26 cellular contexts compared by ENCODE assay signal in genomic region chr3:194624956-194625355, GRCh38. TPM values are rescaled to one million over a fixed set of nuclear protein-coding genes. Genes with fewer than 3 reads are reported as not detected.
A peak's percentile ranks its signal among the peaks of the same experiment; 100 is the strongest.
DNase-seq lines count a peak whose midpoint lies in the region; ATAC-seq, FAIRE-seq and TF ChIP-seq lines count a peak whose summit lies in the region.
"Had no signal": no experiment of that assay in that cellular context is flagged by ENCODE, and none has a peak within 500 bp of the region (broad histone marks: within the 10 kb centered on the region; RNA-seq: fewer than 3 reads in every experiment).

No MANE protein-coding gene starts in this region.

- H3K27ac ChIP-seq in HepG2 (ENCODE audit: extremely low read length, insufficient read depth, low read length) = no peak overlapping the region
- no peak overlapping the region for H3K27ac ChIP-seq in right lobe of liver
- H3K27ac ChIP-seq in kidney (ENCODE audit: low read depth in 2 of 2, low read length in 2 of 2) = no peak overlapping the region
- H3K27ac ChIP-seq in ascending aorta = no peak overlapping the region
- H3K27ac ChIP-seq: A549; BLaER1 treated with 17β-estradiol and CSF1 and Interleukin-3, amounts not matched to agents 10 nM and 100 nM had no signal

- H2AFZ ChIP-seq in HepG2 (ENCODE audit: low read length) = no peak overlapping the region
- H2AFZ ChIP-seq: GM23338 had no signal

- no peaks in the 10 kb centered on the region for H3K9me3 ChIP-seq in HepG2 (ENCODE audit: low read length)
- H3K9me3 ChIP-seq in right lobe of liver = no peaks in the 10 kb centered on the region
- no peaks in the 10 kb centered on the region for H3K9me3 ChIP-seq in kidney (ENCODE audit: control insufficient read depth in 1 of 2, low read length in 2 of 2)
- no peaks in the 10 kb centered on the region for H3K9me3 ChIP-seq in ascending aorta
- H3K9me3 ChIP-seq: A549, BE2C had no signal

- TF ChIP-seq POLR2A in HepG2 (IDR thresholded peaks at IDR 0.05; ENCODE audit: insufficient read depth in 1 of 2, low read depth in 2 of 2, low read length in 2 of 2) = no peak
- no peak for TF ChIP-seq POLR2A in right lobe of liver (IDR thresholded peaks at IDR 0.05)

- H4K20me1 ChIP-seq in HepG2 (ENCODE audit: insufficient read depth, low read length) = no peaks in the 10 kb centered on the region

- DNase-seq in HepG2 (ENCODE audit: low spot score) (no peak), right lobe of liver (no peak), kidney (peak; percentile 37), posterior vena cava (ENCODE audit: low spot score) (peak; percentile 28), ascending aorta (ENCODE audit: low spot score in 2 of 2) (no peak)
- DNase-seq: 8988T; ACHN; AML-193; BE2C; CD4-positive, alpha-beta T cell; CD8-positive, alpha-beta memory T cell; DMS 273 treated with DMSO at 0.1 percent for 48 hours; DMS79; EL; GDM1; HCEC 1CT had no signal

- intact Hi-C loops in HepG2 (cut with micrococcal nuclease; ENCODE audit: unreplicated experiment) = no loop called here
- intact Hi-C loops in right lobe of liver (cut with DNase I) = no loop called here
- intact Hi-C loops in kidney (cut with DNase I) = no loop called here
- intact Hi-C loops in posterior vena cava (cut with DNase I) = no loop called here
- intact Hi-C loops in ascending aorta (cut with DNase I) = no loop called here

- no peak overlapping the region for H3K9ac ChIP-seq in HepG2 (ENCODE audit: insufficient read depth, low read depth, low read length)
- no peak overlapping the region for H3K9ac ChIP-seq in kidney (ENCODE audit: low read length in 2 of 2)

- H3K36me3 ChIP-seq in HepG2 (replicated peaks in 1 of 2; ENCODE audit: control insufficient read depth in 1 of 2, insufficient read depth in 2 of 2, low read length in 2 of 2) = peaks cover 6 to 13% of the 10 kb centered on the region in 2 experiments; a peak in 3 of 5 replicates
- no peaks in the 10 kb centered on the region for H3K36me3 ChIP-seq in right lobe of liver
- no peaks in the 10 kb centered on the region for H3K36me3 ChIP-seq in kidney (ENCODE audit: control insufficient read depth in 1 of 2, insufficient read depth in 2 of 2, low read length in 2 of 2)
- H3K36me3 ChIP-seq in ascending aorta = peaks cover 0 to 5% of the 10 kb centered on the region in 2 donors

- H3K27me3 ChIP-seq in HepG2 (ENCODE audit: control insufficient read depth in 1 of 2, insufficient read depth in 2 of 2, low read length in 2 of 2) = no peaks in the 10 kb centered on the region
- H3K27me3 ChIP-seq in right lobe of liver = no peaks in the 10 kb centered on the region
- no peaks in the 10 kb centered on the region for H3K27me3 ChIP-seq in ascending aorta
- H3K27me3 ChIP-seq: BE2C; BLaER1 treated with 17β-estradiol and CSF1 and Interleukin-3, amounts not matched to agents 10 nM and 100 nM had no signal

- no peak for TF ChIP-seq RAD21 in HepG2 (CRISPR knock-in tag; IDR thresholded peaks at IDR 0.05)

- H3K79me2 ChIP-seq in HepG2 (ENCODE audit: insufficient read depth, low read length) = no peaks in the 10 kb centered on the region

- CTCF ChIA-PET in HepG2 (lab: Yijun Ruan, JAX; ENCODE audit: low intra/inter-chr PET ratio, low total read pairs) = no interaction called here

- no peak for ATAC-seq in HepG2
- ATAC-seq in right lobe of liver = no peak
- ATAC-seq in HG02884 (IDR thresholded peaks at IDR 0.05; ENCODE audit: unreplicated experiment) = no peak
- ATAC-seq in HG03108 (IDR thresholded peaks at IDR 0.05; ENCODE audit: unreplicated experiment) = no peak
- ATAC-seq: A549, GM12878, GM23338 had no signal

- POLR2A ChIA-PET in HepG2 (lab: Yijun Ruan, JAX) = no interaction called here

- no peak overlapping the region for H3K4me2 ChIP-seq in HepG2 (ENCODE audit: low read depth, low read length)
- H3K4me2 ChIP-seq: A549, GM23338 had no signal

- in situ Hi-C loops in HepG2 (cut with HindIII; ENCODE audit: extremely low pct_ligation_motif_present, low pct_unique_long_range_greater_than_20kb) = no loop called here

- TF ChIP-seq EP300 in HepG2 (IDR thresholded peaks at IDR 0.05; ENCODE audit: low read depth in 2 of 2, low read length in 2 of 2) = no peak
- no peak for TF ChIP-seq EP300 in HepG2 (CRISPR knock-in tag; IDR thresholded peaks at IDR 0.05; ENCODE audit: borderline replicate concordance)

- FAIRE-seq in HepG2 (lab: Jason Lieb, UNC) (no peak), kidney (lab: Jason Lieb, UNC) (no peak)
- FAIRE-seq: A549, D721Med, GM12878, GM19239, H54 had no signal

- peaks cover 21% of the 10 kb centered on the region for H3K4me1 ChIP-seq in HepG2 (ENCODE audit: insufficient read depth, low read length)
- peaks cover 0 to 10% (median 0%) of the 10 kb centered on the region in 4 donors for H3K4me1 ChIP-seq in right lobe of liver
- H3K4me1 ChIP-seq in kidney (ENCODE audit: control insufficient read depth in 1 of 2, insufficient read depth in 1 of 2, low read depth in 1 of 2, low read length in 2 of 2) = no peaks in the 10 kb centered on the region
- no peaks in the 10 kb centered on the region for H3K4me1 ChIP-seq in ascending aorta
- H3K4me1 ChIP-seq: A549 had no signal

- no TSS peak for BruUV-seq in HepG2 (replicated peaks; lab: Mats Ljungman, UMichigan)

- TF ChIP-seq CTCF in HepG2 (CRISPR knock-in tag; IDR thresholded peaks at IDR 0.05) (no peak), right lobe of liver (IDR thresholded peaks at IDR 0.05) (no peak), kidney (IDR thresholded peaks at IDR 0.05; ENCODE audit: borderline replicate concordance, extremely low read depth, insufficient read depth) (no peak), ascending aorta (IDR thresholded peaks at IDR 0.05) (no peak)

- 97% methylated on average over 5 of the region's 6 CpGs for WGBS in HepG2 (ENCODE audit: low lambda C conversion rate)
- WGBS in right lobe of liver (ENCODE audit: insufficient coverage, low coverage, low lambda C conversion rate, missing lambda C conversion rate) = 80% methylated on average over 1 of the region's 6 CpGs

- no peak overlapping the region for H3K4me3 ChIP-seq in HepG2 (replicated peaks in 1 of 3; ENCODE audit: insufficient read depth in 1 of 3, low read depth in 2 of 3, low read length in 3 of 3)
- no peak overlapping the region for H3K4me3 ChIP-seq in right lobe of liver
- H3K4me3 ChIP-seq in kidney (ENCODE audit: low read length in 2 of 2) = no peak overlapping the region
- no peak overlapping the region for H3K4me3 ChIP-seq in ascending aorta
- H3K4me3 ChIP-seq: A549; BLaER1 treated with 17β-estradiol and CSF1 and Interleukin-3, amounts not matched to agents 10 nM and 100 nM; GM12878; GM23338 had no signal

RNA-seq across cellular contexts. Expression of gene TMEM44, which starts 8.3 kb away (rescaled TPM):
- 3.2 and 7.3 TPM in 2 replicates for total RNA-seq in HepG2 (2016; rRNA removed; fragmentation: Illumina TruSeq; extraction: Trizol)
- total RNA-seq in HepG2 (2016; cell fraction: cytosol; rRNA removed; fragmentation: Illumina TruSeq; extraction: Trizol; ENCODE audit: low read depth) = 2.0 and 2.5 TPM in 2 replicates
- total RNA-seq in HepG2 (2016; cell fraction: insoluble cytoplasmic fraction; rRNA removed; fragmentation: Illumina TruSeq; extraction: Trizol) = 2.4 and 7.8 TPM in 2 replicates
- 3.7 and 4.9 TPM in 2 replicates for total RNA-seq in HepG2 (2016; cell fraction: membrane; rRNA removed; fragmentation: Illumina TruSeq; extraction: Trizol)
- total RNA-seq in HepG2 (2016; cell fraction: nucleus; rRNA removed; fragmentation: Illumina TruSeq; extraction: Trizol) = 8.7 and 10.7 TPM in 2 replicates
- 13.8 and 16.0 TPM in 2 replicates for polyA plus RNA-seq in HepG2 (2011; rRNA removed)
- 8.3 and 8.8 TPM in 2 replicates for polyA plus RNA-seq in HepG2 (2011; cell fraction: cytosol; rRNA removed)
- polyA plus RNA-seq in HepG2 (2011; cell fraction: nucleus; rRNA removed) = 49.0 and 57.1 TPM in 2 replicates
- 6.3 and 10.4 TPM in 2 replicates for polyA plus RNA-seq in HepG2 (2012)
- 1.9 and 2.6 TPM in 2 replicates for polyA plus RNA-seq in HepG2 (2016; cell fraction: cytosol; fragmentation: Illumina TruSeq; extraction: Trizol; ENCODE audit: low read depth)
- 3.4 and 3.6 TPM in 2 replicates for polyA plus RNA-seq in HepG2 (2016; cell fraction: insoluble cytoplasmic fraction; fragmentation: Illumina TruSeq; extraction: Trizol; ENCODE audit: low read depth)
- polyA plus RNA-seq in HepG2 (2016; cell fraction: membrane; fragmentation: Illumina TruSeq; extraction: Trizol; ENCODE audit: low read depth) = 3.5 and 4.2 TPM in 2 replicates
- polyA plus RNA-seq in HepG2 (2016; cell fraction: nucleus; fragmentation: Illumina TruSeq; extraction: Trizol; ENCODE audit: insufficient read depth, low read depth) = 34.3 and 35.9 TPM in 2 replicates
- 11.5 and 19.4 TPM in 2 replicates for polyA minus RNA-seq in HepG2 (2011; rRNA and poly(A)+ RNA removed; ENCODE audit: low replicate concordance)
- polyA minus RNA-seq in HepG2 (2011; cell fraction: cytosol; rRNA and poly(A)+ RNA removed) = 2.8 and 4.9 TPM in 2 replicates
- 13.4 and 15.0 TPM in 2 replicates for polyA minus RNA-seq in HepG2 (2011; cell fraction: nucleus; rRNA and poly(A)+ RNA removed)
- 1 to 10 TPM; 2.2 to 6.8 (median 4.2) TPM for total RNA-seq in right lobe of liver
- 15.7 TPM for total RNA-seq in kidney
- 7.0 TPM for polyA plus RNA-seq in kidney (ENCODE audit: insufficient read depth, low read depth, low replicate concordance)
- 1 to 10 TPM; 9.2 to 9.4 TPM for total RNA-seq in posterior vena cava
- 2.6 TPM for total RNA-seq in ascending aorta
- polyA plus RNA-seq: CD14-positive monocyte had no signal

RNA-seq across cellular contexts. Expression of gene LSG1, which starts 47.0 kb away (rescaled TPM):
- 19.3 and 32.1 TPM in 2 replicates for total RNA-seq in HepG2 (2016; rRNA removed; fragmentation: Illumina TruSeq; extraction: Trizol)
- 3.2 and 3.8 TPM in 2 replicates for total RNA-seq in HepG2 (2016; cell fraction: cytosol; rRNA removed; fragmentation: Illumina TruSeq; extraction: Trizol; ENCODE audit: low read depth)
- 22.5 and 34.8 TPM in 2 replicates for total RNA-seq in HepG2 (2016; cell fraction: insoluble cytoplasmic fraction; rRNA removed; fragmentation: Illumina TruSeq; extraction: Trizol)
- total RNA-seq in HepG2 (2016; cell fraction: membrane; rRNA removed; fragmentation: Illumina TruSeq; extraction: Trizol) = 6.8 and 8.5 TPM in 2 replicates
- 46.5 and 54.1 TPM in 2 replicates for total RNA-seq in HepG2 (2016; cell fraction: nucleus; rRNA removed; fragmentation: Illumina TruSeq; extraction: Trizol)
- polyA plus RNA-seq in HepG2 (2011; rRNA removed) = 19.6 and 21.4 TPM in 2 replicates
- polyA plus RNA-seq in HepG2 (2011; cell fraction: cytosol; rRNA removed) = 7.4 and 8.9 TPM in 2 replicates
- polyA plus RNA-seq in HepG2 (2011; cell fraction: nucleus; rRNA removed) = 30.7 and 32.0 TPM in 2 replicates
- 10.8 and 12.4 TPM in 2 replicates for polyA plus RNA-seq in HepG2 (2012)
- polyA plus RNA-seq in HepG2 (2016; cell fraction: cytosol; fragmentation: Illumina TruSeq; extraction: Trizol; ENCODE audit: low read depth) = 1.7 and 1.8 TPM in 2 replicates
- 14.0 and 14.1 TPM in 2 replicates for polyA plus RNA-seq in HepG2 (2016; cell fraction: insoluble cytoplasmic fraction; fragmentation: Illumina TruSeq; extraction: Trizol; ENCODE audit: low read depth)
- polyA plus RNA-seq in HepG2 (2016; cell fraction: membrane; fragmentation: Illumina TruSeq; extraction: Trizol; ENCODE audit: low read depth) = 2.6 and 3.8 TPM in 2 replicates
- 79.8 and 79.9 TPM in 2 replicates for polyA plus RNA-seq in HepG2 (2016; cell fraction: nucleus; fragmentation: Illumina TruSeq; extraction: Trizol; ENCODE audit: insufficient read depth, low read depth)
- polyA minus RNA-seq in HepG2 (2011; rRNA and poly(A)+ RNA removed; ENCODE audit: low replicate concordance) = 28.9 and 136 TPM in 2 replicates
- 6.3 and 10.3 TPM in 2 replicates for polyA minus RNA-seq in HepG2 (2011; cell fraction: cytosol; rRNA and poly(A)+ RNA removed)
- 49.8 and 65.3 TPM in 2 replicates for polyA minus RNA-seq in HepG2 (2011; cell fraction: nucleus; rRNA and poly(A)+ RNA removed)
- 10 to 100 TPM; 13.7 to 23.2 (median 18.0) TPM for total RNA-seq in right lobe of liver
- total RNA-seq in kidney = 33.3 TPM
- 14.8 TPM for polyA plus RNA-seq in kidney (ENCODE audit: insufficient read depth, low read depth, low replicate concordance)
- total RNA-seq in posterior vena cava = 10 to 100 TPM; 20.7 to 28.5 TPM
- 9.4 TPM for total RNA-seq in ascending aorta

Comparison
In these comparisons a context has a peak if more than half of its experiments do, and no peak if none do; other contexts are left out.
1. DNase-seq: peak in kidney (single experiment) and posterior vena cava (single experiment); none in HepG2 (single experiment), right lobe of liver (0 of 3) and ascending aorta (0 of 2).